In the genomic region with DNA sequence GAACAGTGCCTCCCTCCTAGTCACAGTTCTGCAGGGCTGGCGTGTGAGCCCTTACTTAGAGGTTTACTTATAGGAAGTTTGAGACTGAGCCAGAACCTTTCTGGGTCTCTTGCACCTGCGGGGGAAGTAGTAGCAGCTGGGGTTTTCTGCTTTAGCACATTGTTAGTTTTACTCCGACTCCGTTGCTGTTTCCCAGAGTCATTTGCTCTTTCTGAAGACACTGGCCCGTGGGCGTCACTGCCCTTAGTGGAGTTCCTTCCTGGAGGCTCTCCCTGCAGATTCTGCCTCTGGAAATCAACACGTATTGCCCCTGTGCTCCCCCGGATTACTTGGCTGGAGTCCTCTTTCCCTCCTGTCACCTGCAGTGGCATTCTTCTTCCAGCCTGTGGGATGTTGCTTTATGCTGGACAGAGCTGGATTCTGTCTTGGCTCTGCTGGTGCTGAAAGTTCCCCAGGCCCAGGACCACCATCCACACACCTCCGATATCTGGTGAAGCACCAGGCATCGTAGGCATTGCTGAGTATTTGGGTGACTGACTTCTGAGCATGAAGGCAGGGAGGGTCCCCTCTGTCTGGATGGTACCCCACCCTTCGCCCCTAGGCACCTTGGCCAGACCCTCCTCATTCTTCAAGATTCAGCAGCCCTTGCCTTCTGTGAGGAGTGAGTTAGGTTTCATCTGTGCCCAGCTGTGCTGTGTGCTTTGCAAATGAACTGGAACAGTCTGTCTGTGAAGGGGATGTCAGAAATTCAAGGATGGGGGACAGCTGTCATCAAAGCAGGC, we compare ENCODE assay signal across 21 cellular contexts. TPM values are rescaled to one million over a fixed set of nuclear protein-coding genes. Genes with fewer than 3 reads are reported as not detected.
DNase-seq lines count a peak whose midpoint lies in the region; ATAC-seq, FAIRE-seq and TF ChIP-seq lines count a peak whose summit lies in the region.
"Had no signal": no experiment of that assay in that cellular context is flagged by ENCODE, and none has a peak within 500 bp of the region (broad histone marks: within the 10 kb centered on the region; RNA-seq: fewer than 3 reads in every experiment).

No MANE protein-coding gene starts in this region.

- H3K9ac ChIP-seq in BLaER1 (peak overlapping the region; percentile 34), mesendoderm (ENCODE audit: low read length) (no peak overlapping the region)

- peaks cover 87% of the 10 kb centered on the region for H4K20me1 ChIP-seq in BLaER1

- 48 to 54% methylated on average over 11 of the region's 11 CpGs for WGBS in pancreas, 2 donors
- WGBS in mesendoderm (ENCODE audit: extremely low coverage, insufficient coverage, low lambda C conversion rate): no CpG with 5 or more reads among the region's 11 CpGs

- FAIRE-seq in pancreas (lab: Jason Lieb, UNC): no peak

- ATAC-seq in pancreas (peak in 3 of 4 donors; percentile 11 to 53 (median 48)), HG03097 (IDR thresholded peaks at IDR 0.05; ENCODE audit: low FRiP score, unreplicated experiment) (no peak)
- ATAC-seq: activated T-cell treated with anti-CD3 and anti-CD28 coated beads, Interleukin-2, amount 50 U/mL, for 4 hours; HCT116 had no signal

- no peak overlapping the region for H3K23ac ChIP-seq in mesendoderm (ENCODE audit: low read length)

- H3K36me3 ChIP-seq in BLaER1 (no peaks in the 10 kb centered on the region), pancreas (no peaks in the 10 kb centered on the region), BE2C (no peaks in the 10 kb centered on the region), mesendoderm (ENCODE audit: control insufficient read depth, insufficient read depth, low read length) (no peaks in the 10 kb centered on the region)
- H3K36me3 ChIP-seq: Peyer's patch, SJCRH30, thoracic aorta had no signal

- no peak overlapping the region for H3K4ac ChIP-seq in mesendoderm (ENCODE audit: low read depth, low read length)

- no peak overlapping the region for H2AK5ac ChIP-seq in mesendoderm (ENCODE audit: low read length)

- peaks cover 25% of the 10 kb centered on the region for H3K79me1 ChIP-seq in mesendoderm (ENCODE audit: low read length)

- peak overlapping the region; percentile 38; the same call in 1 of the 2 replicates for H3K27ac ChIP-seq in BLaER1
- no peak overlapping the region for H3K27ac ChIP-seq in pancreas
- no peak overlapping the region for H3K27ac ChIP-seq in mesendoderm (ENCODE audit: low read depth, low read length)
- H3K27ac ChIP-seq: Peyer's patch, SJCRH30, thoracic aorta had no signal

- peaks cover 37% of the 10 kb centered on the region for H3K79me2 ChIP-seq in mesendoderm (ENCODE audit: control insufficient read depth, insufficient read depth, low read length)

- no peak overlapping the region for H2BK120ac ChIP-seq in mesendoderm (ENCODE audit: low read depth, low read length)

- H2BK5ac ChIP-seq in mesendoderm (ENCODE audit: low read length): no peak overlapping the region

- peak overlapping the region; percentile 75 for H3K4me2 ChIP-seq in BLaER1
- H3K4me2 ChIP-seq in mesendoderm (ENCODE audit: low read length): no peak overlapping the region

- H3K9me3 Mint-ChIP-seq in glutamatergic neuron (ENCODE audit: unreplicated experiment): peaks cover 13% of the 10 kb centered on the region
- H3K9me3 Mint-ChIP-seq: activated T-cell treated with anti-CD3 and anti-CD28 coated beads, Interleukin-2, amount 50 U/mL, for 4 hours; brain had no signal

- H3K9me3 ChIP-seq in BLaER1 (no peaks in the 10 kb centered on the region), pancreas (no peaks in the 10 kb centered on the region), BE2C (no peaks in the 10 kb centered on the region)
- H3K9me3 ChIP-seq: Peyer's patch, SJCRH30, thoracic aorta had no signal

- H2BK15ac ChIP-seq in mesendoderm (replicated peaks; ENCODE audit: low read depth): no peak overlapping the region

- H3K27me3 Mint-ChIP-seq in glutamatergic neuron (ENCODE audit: unreplicated experiment): peaks cover 10% of the 10 kb centered on the region
- H3K27me3 Mint-ChIP-seq: brain had no signal

- H4K5ac ChIP-seq in mesendoderm (ENCODE audit: low read length): no peak overlapping the region

- no peaks in the 10 kb centered on the region for H3K36me3 Mint-ChIP-seq in glutamatergic neuron (ENCODE audit: unreplicated experiment)

- H3K27me3 ChIP-seq in BLaER1 (no peaks in the 10 kb centered on the region), pancreas (no peaks in the 10 kb centered on the region), BE2C (no peaks in the 10 kb centered on the region), mesendoderm (ENCODE audit: insufficient read depth, low read length, poor library complexity) (no peaks in the 10 kb centered on the region)
- H3K27me3 ChIP-seq: Peyer's patch, SJCRH30 had no signal

- H3K56ac ChIP-seq in mesendoderm (ENCODE audit: low read length): no peak overlapping the region

- H3K4me1 ChIP-seq in BLaER1 (peaks cover 61% of the 10 kb centered on the region), pancreas (peaks cover 8 to 26% (median 9%) of the 10 kb centered on the region in 3 donors), BE2C (no peaks in the 10 kb centered on the region), mesendoderm (ENCODE audit: control insufficient read depth, low read depth, low read length) (no peaks in the 10 kb centered on the region)
- H3K4me1 ChIP-seq: SJCRH30 had no signal

- H3K4me3 Mint-ChIP-seq in glutamatergic neuron (ENCODE audit: unreplicated experiment): peak overlapping the region; percentile 16
- H3K4me3 Mint-ChIP-seq: activated T-cell treated with anti-CD3 and anti-CD28 coated beads, Interleukin-2, amount 50 U/mL, for 4 hours; B cell; brain had no signal

- H3K27ac Mint-ChIP-seq in glutamatergic neuron (ENCODE audit: unreplicated experiment): peak overlapping the region; percentile 87
- H3K27ac Mint-ChIP-seq: B cell had no signal

- no peak overlapping the region for H3K18ac ChIP-seq in mesendoderm (ENCODE audit: low read length)

- DNase-seq in NCI-H524 (lab: John Stamatoyannopoulos, UW) (peak; percentile 67 to 83), glutamatergic neuron (no peak), pancreas (peak in 1 of 6 donors; percentile 47), BE2C (no peak), mesendoderm (no peak)
- DNase-seq: activated CD4-positive, alpha-beta T cell treated with anti-CD3 and anti-CD28 coated beads, Interleukin-2, amount 50 U/mL, for 1 hour; activated naive CD4-positive, alpha-beta T cell; activated T-cell treated with anti-CD3 and anti-CD28 coated beads, Interleukin-2, amount 50 U/mL, for 4 hours; NCI-H1417 treated with DMSO at 0.1 percent for 48 hours; NCI-H446 treated with DMSO at 0.1 percent for 48 hours; SJCRH30; stimulated activated naive CD4-positive, alpha-beta T cell; T1000 had no signal

- TF ChIP-seq CTCF in glutamatergic neuron (IDR thresholded peaks at IDR 0.05; ENCODE audit: partially characterized antibody, unreplicated experiment): no peak
- TF ChIP-seq CTCF in pancreas (IDR thresholded peaks at IDR 0.05): no peak
- TF ChIP-seq CTCF in BE2C (IDR thresholded peaks at IDR 0.05; ENCODE audit: low read depth, low read length): no peak

- no peak overlapping the region for H3K4me3 ChIP-seq in BLaER1
- no peak overlapping the region for H3K4me3 ChIP-seq in pancreas
- H3K4me3 ChIP-seq in BE2C (ENCODE audit: low read depth, low read length): no peak overlapping the region
- H3K4me3 ChIP-seq in mesendoderm (ENCODE audit: low read length): no peak overlapping the region
- H3K4me3 ChIP-seq: lung, Peyer's patch, SJCRH30, thoracic aorta had no signal

- H3K4me1 Mint-ChIP-seq in glutamatergic neuron (ENCODE audit: low read depth, unreplicated experiment): peaks cover 28% of the 10 kb centered on the region
- H3K4me1 Mint-ChIP-seq: B cell had no signal

- H4K8ac ChIP-seq in mesendoderm (ENCODE audit: low read depth, low read length): no peak overlapping the region

- intact Hi-C loops in pancreas (cut with DNase I): no loop called here

RNA-seq across cellular contexts. Expression of gene AGAP1, which starts 51.7 kb away (rescaled TPM):
- total RNA-seq in glutamatergic neuron (ENCODE audit: unreplicated experiment) (153 TPM), pancreas (10 to 100 TPM; 16.1 to 27.6 (median 19.4) TPM)
- polyA plus RNA-seq in pancreas: 1 to 10 TPM; 5.0 to 6.8 TPM
- 36.1 TPM for polyA plus RNA-seq in BE2C (2012; ENCODE audit: insufficient read depth, insufficient read length, low read depth)
- polyA plus RNA-seq in mesendoderm (2013, experiment 1 of 2): 17.4 TPM
- polyA plus RNA-seq in mesendoderm (2013, experiment 2 of 2): 16.8 TPM
- total RNA-seq: B cell had no signal

Comparison
In these comparisons a context has a peak if more than half of its experiments do, and no peak if none do; other contexts are left out.
1. DNase-seq: peak in NCI-H524 (2 of 2); none in glutamatergic neuron (single experiment), BE2C (single experiment) and mesendoderm (single experiment).